ENCODE assay signal across 17 cellular contexts in the genomic region with DNA sequence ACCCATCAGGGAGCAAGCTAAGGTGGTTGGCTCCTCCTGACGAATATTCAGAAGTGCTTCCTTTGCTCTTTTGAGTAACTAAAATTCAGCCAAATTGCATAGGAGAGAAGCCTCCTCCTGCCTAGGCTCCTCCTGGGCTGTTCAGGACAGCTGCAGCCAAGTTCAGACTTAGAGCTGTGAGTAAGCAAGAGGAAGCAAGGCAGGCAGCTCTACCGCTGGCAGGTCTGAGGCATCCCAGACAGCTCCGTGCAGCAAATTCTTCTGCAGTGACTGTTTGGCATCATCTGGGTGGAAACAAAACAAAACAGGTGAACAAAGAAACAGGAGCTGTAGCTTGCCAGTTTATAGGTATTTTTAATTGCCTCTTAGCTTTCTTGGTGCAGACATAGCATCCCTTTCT.
A peak's percentile ranks its signal among the peaks of the same experiment; 100 is the strongest.
DNase-seq lines count a peak whose midpoint lies in the region; ATAC-seq, FAIRE-seq and TF ChIP-seq lines count a peak whose summit lies in the region.
"Had no signal": no experiment of that assay in that cellular context is flagged by ENCODE, and none has a peak within 500 bp of the region (broad histone marks: within the 10 kb centered on the region; RNA-seq: fewer than 3 reads in every experiment).

No MANE protein-coding gene starts in this region.

- no peak overlapping the region for H3K23ac ChIP-seq in H1 (ENCODE audit: insufficient read length)

- H3K27me3 Mint-ChIP-seq in naive thymus-derived CD4-positive, alpha-beta T cell, result peaks cover 0 to 18% (median 11%) of the 10 kb centered on the region in 5 donors
- peaks cover 6% of the 10 kb centered on the region for H3K27me3 Mint-ChIP-seq in CD8-positive, alpha-beta T cell (ENCODE audit: low read depth)

- 68% methylated on average over 3 of the region's 3 CpGs; no CpG with 5 or more reads in 1 of the 2 experiments for WGBS in H1 (ENCODE audit: extremely low coverage in 1 of 2, insufficient coverage in 1 of 2, insufficient read length in 1 of 2, insufficient replicate concordance in 2 of 2, low coverage in 1 of 2, low lambda C conversion rate in 2 of 2, missing lambda C conversion rate in 1 of 2), 2 experiments
- 69 to 81% methylated on average over 3 of the region's 3 CpGs for WGBS in sigmoid colon, 2 donors

- no peak overlapping the region for H3K27ac Mint-ChIP-seq in naive thymus-derived CD4-positive, alpha-beta T cell
- H3K27ac Mint-ChIP-seq in CD8-positive, alpha-beta T cell, result no peak overlapping the region
- H3K27ac Mint-ChIP-seq: brain had no signal

- DNase-seq in DMS53 (lab: John Stamatoyannopoulos, UW) (peak; percentile 39), NCI-H226 (peak; percentile 73), H1 (ENCODE audit: low read depth in 1 of 2, low spot score in 2 of 2) (peak in 1 of 2 experiments; percentile 31), sigmoid colon (no peak), ACHN (no peak), NCI-H1694 treated with DMSO at 0.1 percent for 48 hours (lab: John Stamatoyannopoulos, UW) (no peak)
- no peak for DNase-seq in naive thymus-derived CD4-positive, alpha-beta T cell
- DNase-seq in CD8-positive, alpha-beta T cell, result no peak
- DNase-seq: activated effector memory CD4-positive, alpha-beta T cell treated with Interleukin-2 at 50 U/mL for 16 hours; DND-41; effector memory CD4-positive, alpha-beta T cell; foreskin fibroblast; midbrain; NCI-H1092; NCI-H2227 treated with DMSO at 0.1 percent for 48 hours; stimulated activated CD4-positive, alpha-beta T cell treated with anti-CD3 and anti-CD28 coated beads, Interleukin-12 subunit alpha, Interleukin-12 subunit beta, amount 100 ng/mL, for 4 hours had no signal

- no peak overlapping the region for H2BK12ac ChIP-seq in H1 (ENCODE audit: low read depth, low read length)

- H3K4me3 ChIP-seq in H1 (ENCODE audit: extremely low read depth in 1 of 4, insufficient read depth in 2 of 4, low read depth in 3 of 4, low read length in 4 of 4), result no peak overlapping the region
- no peak overlapping the region for H3K4me3 ChIP-seq in naive thymus-derived CD4-positive, alpha-beta T cell (ENCODE audit: low read length)
- H3K4me3 ChIP-seq in sigmoid colon, result no peak overlapping the region
- H3K4me3 ChIP-seq in CD8-positive, alpha-beta T cell (ENCODE audit: low read depth, low read length), result no peak overlapping the region

- CTCF ChIA-PET in H1 (lab: Charles Lee; ENCODE audit: partially characterized antibody), result interaction anchor here (1.4 kb wide), 1 partner anchor 10 kb away, joined by 3 read pairs; no protein-coding TSS in a partner anchor
- CTCF ChIA-PET in naive thymus-derived CD4-positive, alpha-beta T cell (lab: Charles Lee), result no interaction called here
- CTCF ChIA-PET in CD8-positive, alpha-beta T cell (lab: Charles Lee), result no interaction called here

- FAIRE-seq in H1 (lab: Jason Lieb, UNC), result no peak

- TF ChIP-seq EP300 in H1 (IDR thresholded peaks at IDR 0.05; ENCODE audit: borderline replicate concordance in 1 of 2, low read depth in 2 of 2, low read length in 2 of 2), result no peak
- TF ChIP-seq EP300 in sigmoid colon (IDR thresholded peaks at IDR 0.05), result no peak

- no peak overlapping the region for H4K5ac ChIP-seq in H1 (ENCODE audit: insufficient read length, low read depth, low read length)

- H2BK120ac ChIP-seq in H1 (replicated peaks; ENCODE audit: low read depth, low read length), result no peak overlapping the region

- H3K18ac ChIP-seq in H1 (ENCODE audit: extremely low read depth, low read length), result no peak overlapping the region

- H3K9me3 Mint-ChIP-seq in naive thymus-derived CD4-positive, alpha-beta T cell, result peaks cover 0 to 16% (median 4%) of the 10 kb centered on the region in 11 donors
- peaks cover 5% of the 10 kb centered on the region for H3K9me3 Mint-ChIP-seq in CD8-positive, alpha-beta T cell

- H3K4ac ChIP-seq in H1 (replicated peaks; ENCODE audit: insufficient read length, low read depth, low read length), result no peak overlapping the region

- no peak overlapping the region for H3K4me3 Mint-ChIP-seq in naive thymus-derived CD4-positive, alpha-beta T cell
- H3K4me3 Mint-ChIP-seq in CD8-positive, alpha-beta T cell, result no peak overlapping the region
- H3K4me3 Mint-ChIP-seq: brain had no signal

- no peak for TF ChIP-seq POLR2A in H1 (IDR thresholded peaks at IDR 0.05; ENCODE audit: control extremely low read depth in 1 of 2, low read depth in 2 of 2, low read length in 2 of 2)
- TF ChIP-seq POLR2A in sigmoid colon (IDR thresholded peaks at IDR 0.05), result no peak

- no peaks in the 10 kb centered on the region for H4K20me1 ChIP-seq in H1 (replicated peaks in 1 of 2; ENCODE audit: control insufficient read depth in 1 of 2, insufficient read depth in 2 of 2, low read length in 2 of 2)

- peaks cover 0 to 3% (median 0%) of the 10 kb centered on the region in 5 donors for H3K36me3 Mint-ChIP-seq in naive thymus-derived CD4-positive, alpha-beta T cell
- no peaks in the 10 kb centered on the region for H3K36me3 Mint-ChIP-seq in CD8-positive, alpha-beta T cell
- H3K36me3 Mint-ChIP-seq: brain had no signal

- no peak overlapping the region for H3K27ac ChIP-seq in H1 (ENCODE audit: low read depth, low read length)
- H3K27ac ChIP-seq in naive thymus-derived CD4-positive, alpha-beta T cell (ENCODE audit: low read depth, low read length), result no peak overlapping the region
- no peak overlapping the region for H3K27ac ChIP-seq in sigmoid colon
- H3K27ac ChIP-seq in CD8-positive, alpha-beta T cell (ENCODE audit: low read depth, low read length), result no peak overlapping the region

- in situ Hi-C loops in ACHN (cut with HindIII; ENCODE audit: low pct_ligation_motif_present, low pct_unique_long_range_greater_than_20kb, low sequenced_read_pairs), result no loop called here

- no peak overlapping the region; the same call in 1 of the 2 replicates for H2BK5ac ChIP-seq in H1 (ENCODE audit: low read depth, low read length)

- H2AK5ac ChIP-seq in H1 (ENCODE audit: low read depth, low read length), result no peak overlapping the region

- H3K9me3 ChIP-seq in H1 (ENCODE audit: insufficient read depth in 2 of 2, low read depth in 1 of 2, low read length in 1 of 2) (no peaks in the 10 kb centered on the region), sigmoid colon (no peaks in the 10 kb centered on the region)
- H3K9me3 ChIP-seq in naive thymus-derived CD4-positive, alpha-beta T cell (ENCODE audit: control insufficient read depth in 2 of 3, low read length in 3 of 3), result no peaks in the 10 kb centered on the region
- no peaks in the 10 kb centered on the region for H3K9me3 ChIP-seq in CD8-positive, alpha-beta T cell (ENCODE audit: low read length)

- POLR2A ChIA-PET in H1 (lab: Charles Lee; ENCODE audit: partially characterized antibody), result no interaction called here
- POLR2A ChIA-PET in naive thymus-derived CD4-positive, alpha-beta T cell (lab: Charles Lee), result no interaction called here
- POLR2A ChIA-PET in CD8-positive, alpha-beta T cell (lab: Charles Lee), result no interaction called here

- no peak overlapping the region for H3K14ac ChIP-seq in H1 (ENCODE audit: insufficient read length)

- H2AFZ ChIP-seq in H1 (ENCODE audit: low read length), result 0 out of 2 replicates have a peak overlapping the region, but pooled peaks have one; percentile 17

- H3K27me3 ChIP-seq in H1 (replicated peaks in 1 of 4; ENCODE audit: control insufficient read depth in 3 of 4, extremely low read depth in 1 of 4, insufficient read depth in 3 of 4, low read length in 3 of 4) (no peaks in the 10 kb centered on the region; a peak in 1 of 7 replicates), sigmoid colon (no peaks in the 10 kb centered on the region)
- no peaks in the 10 kb centered on the region for H3K27me3 ChIP-seq in naive thymus-derived CD4-positive, alpha-beta T cell (ENCODE audit: control insufficient read depth in 2 of 2, insufficient read depth in 2 of 2, low read length in 2 of 2)
- H3K27me3 ChIP-seq in CD8-positive, alpha-beta T cell (ENCODE audit: insufficient read depth, low read length), result no peaks in the 10 kb centered on the region

- intact Hi-C loops in naive thymus-derived CD4-positive, alpha-beta T cell (cut with micrococcal nuclease), result no loop called here
- intact Hi-C loops in sigmoid colon (cut with DNase I), result no loop called here
- intact Hi-C loops in CD8-positive, alpha-beta T cell (cut with DNase I, micrococcal nuclease), result no loop called here

- H3K23me2 ChIP-seq in H1 (ENCODE audit: low read depth, low read length), result no peaks in the 10 kb centered on the region

- H3K79me1 ChIP-seq in H1 (ENCODE audit: low read depth, low read length), result no peaks in the 10 kb centered on the region

- peaks cover 0 to 6% (median 0%) of the 10 kb centered on the region in 7 donors for H3K4me1 Mint-ChIP-seq in naive thymus-derived CD4-positive, alpha-beta T cell
- H3K4me1 Mint-ChIP-seq in CD8-positive, alpha-beta T cell (ENCODE audit: low read depth), result no peaks in the 10 kb centered on the region
- H3K4me1 Mint-ChIP-seq: brain had no signal

- peak overlapping the region; percentile 95; the same call in 1 of the 2 replicates for H2BK20ac ChIP-seq in H1 (ENCODE audit: low read length)

- peak; percentile 38 for ATAC-seq in naive thymus-derived CD4-positive, alpha-beta T cell
- ATAC-seq in CD8-positive, alpha-beta T cell, result no peak

- no peak overlapping the region for H3K56ac ChIP-seq in H1 (replicated peaks; ENCODE audit: insufficient read length, low read depth, low read length)

- H4K91ac ChIP-seq in H1 (replicated peaks; ENCODE audit: insufficient read length, low read length), result peak overlapping the region; percentile 9

- H3K36me3 ChIP-seq in H1 (ENCODE audit: control insufficient read depth in 2 of 4, insufficient read depth in 4 of 4, low read length in 3 of 4) (no peaks in the 10 kb centered on the region), sigmoid colon (no peaks in the 10 kb centered on the region)
- no peaks in the 10 kb centered on the region for H3K36me3 ChIP-seq in naive thymus-derived CD4-positive, alpha-beta T cell (ENCODE audit: control insufficient read depth in 2 of 3, insufficient read depth in 3 of 3, low read length in 3 of 3)
- no peaks in the 10 kb centered on the region for H3K36me3 ChIP-seq in CD8-positive, alpha-beta T cell (ENCODE audit: insufficient read depth, low read length)

- TF ChIP-seq CTCF in H1 (IDR thresholded peaks at IDR 0.05; ENCODE audit: control extremely low read depth in 1 of 3, insufficient read depth in 1 of 3, low read depth in 1 of 3, low read length in 3 of 3), result no peak
- TF ChIP-seq CTCF in sigmoid colon (IDR thresholded peaks at IDR 0.05), result no peak
- TF ChIP-seq CTCF in CD8-positive, alpha-beta T cell (IDR thresholded peaks at IDR 0.05), result no peak

- no peak overlapping the region for H4K8ac ChIP-seq in H1 (ENCODE audit: extremely low read depth, insufficient read depth, low read length)

- no peak for TF ChIP-seq RAD21 in H1 (IDR thresholded peaks at IDR 0.05 in 1 of 2, conservative IDR thresholded peaks at IDR 0.05 in 1 of 2; ENCODE audit: low read depth in 2 of 2, low read length in 2 of 2)

- no peak overlapping the region for H2BK15ac ChIP-seq in H1 (ENCODE audit: low read length)

- no peak overlapping the region for H3K9ac ChIP-seq in H1 (replicated peaks in 1 of 4; ENCODE audit: extremely low read depth in 1 of 4, low read depth in 3 of 4, low read length in 3 of 4)

- H3K4me2 ChIP-seq in H1 (ENCODE audit: insufficient read depth in 1 of 2, low read depth in 2 of 2, low read length in 2 of 2), result no peak overlapping the region

- H3K4me1 ChIP-seq in H1 (replicated peaks in 1 of 4; ENCODE audit: control insufficient read depth in 3 of 4, insufficient read depth in 4 of 4, low read length in 3 of 4) (peaks cover 0 to 13% (median 7%) of the 10 kb centered on the region in 4 experiments; a peak in 6 of 7 replicates), sigmoid colon (peaks cover 0 to 16% (median 6%) of the 10 kb centered on the region in 4 donors)
- no peaks in the 10 kb centered on the region for H3K4me1 ChIP-seq in naive thymus-derived CD4-positive, alpha-beta T cell (ENCODE audit: control insufficient read depth in 2 of 2, insufficient read depth in 2 of 2, low read length in 2 of 2)
- no peaks in the 10 kb centered on the region for H3K4me1 ChIP-seq in CD8-positive, alpha-beta T cell (ENCODE audit: insufficient read depth, low read length)

- no peaks in the 10 kb centered on the region for H3K79me2 ChIP-seq in H1 (ENCODE audit: control insufficient read depth in 1 of 2, insufficient read depth in 2 of 2, low read length in 2 of 2)

Comparison
In these comparisons a context has a peak if more than half of its experiments do, and no peak if none do; other contexts are left out.
1. DNase-seq: peak in DMS53 (single experiment) and NCI-H226 (single experiment); none in naive thymus-derived CD4-positive, alpha-beta T cell (0 of 9), sigmoid colon (single experiment), ACHN (single experiment), CD8-positive, alpha-beta T cell (0 of 7) and NCI-H1694 treated with DMSO at 0.1 percent for 48 hours (single experiment).